18 cellular contexts compared by ENCODE assay signal in the genomic region with DNA sequence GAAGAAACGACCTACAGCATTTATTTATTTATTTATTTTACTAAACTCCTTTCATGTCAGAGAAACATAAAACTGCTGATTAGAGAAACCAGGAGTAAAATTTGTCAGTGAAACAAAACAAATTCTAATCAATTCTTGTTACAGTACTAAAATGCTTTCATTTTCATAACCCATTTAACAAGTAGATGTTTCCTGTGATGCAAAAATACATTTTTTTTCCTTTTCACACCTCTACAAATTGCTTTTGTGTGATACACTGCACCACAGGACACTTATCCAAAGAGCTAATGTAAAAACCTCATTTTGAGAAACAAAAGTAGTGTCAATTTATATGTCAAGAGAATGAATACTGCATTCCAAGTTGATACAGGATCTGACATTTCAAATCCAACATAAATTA.
A peak's percentile ranks its signal among the peaks of the same experiment; 100 is the strongest.
DNase-seq lines count a peak whose midpoint lies in the region; ATAC-seq, FAIRE-seq and TF ChIP-seq lines count a peak whose summit lies in the region.
"Had no signal": no experiment of that assay in that cellular context is flagged by ENCODE, and none has a peak within 500 bp of the region (broad histone marks: within the 10 kb centered on the region; RNA-seq: fewer than 3 reads in every experiment).

No MANE protein-coding gene starts in this region.

- peak; percentile 69 for ATAC-seq in GM19455 (IDR thresholded peaks at IDR 0.05; ENCODE audit: unreplicated experiment)
- peak; percentile 61 for ATAC-seq in HG02938 (IDR thresholded peaks at IDR 0.05; ENCODE audit: unreplicated experiment)
- ATAC-seq: activated naive CD8-positive, alpha-beta T cell treated with anti-CD3 and anti-CD28 coated beads, Interleukin-2, amount 50 U/mL, for 24 hours; stimulated activated naive CD8-positive, alpha-beta T cell treated with anti-CD3 and anti-CD28 coated beads, Interleukin-15, Interleukin-2, amounts not matched to agents 100 U/mL and 50 U/mL, for 24 hours; T-helper 17 cell had no signal

- 0 out of 2 replicates have a peak overlapping the region, but pooled peaks have one; percentile 5 for H2AFZ ChIP-seq in KMS-11 (ENCODE audit: low read depth)

- H3K4me1 ChIP-seq in KMS-11 (ENCODE audit: low read depth, poor library complexity, severe bottlenecking), result peaks cover 26% of the 10 kb centered on the region

- H3K4me2 ChIP-seq in KMS-11, result peak overlapping the region; percentile 70

- no peaks in the 10 kb centered on the region for H3K27me3 ChIP-seq in KMS-11 (ENCODE audit: insufficient read depth, low read depth)

- no peaks in the 10 kb centered on the region for H4K20me1 ChIP-seq in KMS-11 (ENCODE audit: insufficient read depth)

- no peak overlapping the region for H3K4me3 ChIP-seq in KMS-11 (IDR thresholded peaks at IDR 0.05; ENCODE audit: insufficient read depth, low read depth, low read length)

- peak overlapping the region; percentile 17; the same call in 1 of the 2 replicates for H3K27ac ChIP-seq in KMS-11

- no peaks in the 10 kb centered on the region for H3K36me3 ChIP-seq in KMS-11 (ENCODE audit: insufficient read depth)

- no peak for TF ChIP-seq CTCF in KMS-11 (conservative IDR thresholded peaks at IDR 0.05; ENCODE audit: low read depth, low read length)

- H3K79me2 ChIP-seq in KMS-11 (ENCODE audit: insufficient read depth, low read depth), result no peaks in the 10 kb centered on the region

- DNase-seq in GM18507 (ENCODE audit: extremely low spot score, insufficient read length, low read depth) (no peak), middle frontal gyrus (ENCODE audit: extremely low spot score, low spot score) (no peak), NCI-H1092 treated with DMSO at 0.1 percent for 48 hours (lab: John Stamatoyannopoulos, UW) (no peak), NCI-H524 (lab: John Stamatoyannopoulos, UW) (no peak)
- no peak for DNase-seq in stimulated activated CD4-positive, alpha-beta T cell treated with anti-CD3 and anti-CD28 coated beads, Interleukin-12 subunit alpha, Interleukin-12 subunit beta, amount 100 ng/mL, for 4 hours
- DNase-seq: ACHN; activated naive CD8-positive, alpha-beta T cell treated with anti-CD3 and anti-CD28 coated beads, Interleukin-2, amount 50 U/mL, for 24 hours; CD8-positive, alpha-beta memory T cell; GOT3; occipital lobe; stimulated activated naive CD8-positive, alpha-beta T cell treated with anti-CD3 and anti-CD28 coated beads, Interleukin-15, Interleukin-2, amounts not matched to agents 100 U/mL and 50 U/mL, for 24 hours; T-helper 17 cell had no signal

- peak; percentile 26 for FAIRE-seq in GM18507 (lab: Jason Lieb, UNC)
- FAIRE-seq: endothelial cell of umbilical vein, GM12892, islet of Langerhans had no signal

- 0 out of 2 replicates have a peak overlapping the region, but pooled peaks have one; percentile 2 for H3K9ac ChIP-seq in KMS-11
